ENCODE assay signal across 2 cellular contexts in genomic region chr13:77510156-77510555, GRCh38.
TF ChIP-seq lines count a peak whose summit lies in the region.

No MANE protein-coding gene starts in this region.

TF ChIP-seq in GM23338, 12 proteins besides CTCF, POLR2A, EP300 and RAD21:
- TF ChIP-seq EZH2 (IDR thresholded peaks at IDR 0.05; ENCODE audit: low read depth, unreplicated experiment) (no peak), ETS1 (IDR thresholded peaks at IDR 0.05) (no peak), CREB1 (CRISPR knock-in tag; IDR thresholded peaks at IDR 0.05; ENCODE audit: low read depth) (no peak), REST (IDR thresholded peaks at IDR 0.05; ENCODE audit: unreplicated experiment) (no peak), ZNF331 (CRISPR knock-in tag; IDR thresholded peaks at IDR 0.05; ENCODE audit: low read depth) (no peak), STAT1 (IDR thresholded peaks at IDR 0.05; ENCODE audit: unreplicated experiment) (no peak), NANOG (IDR thresholded peaks at IDR 0.05; ENCODE audit: borderline replicate concordance) (no peak), POLR2AphosphoS5 (IDR thresholded peaks at IDR 0.05; ENCODE audit: low read depth) (no peak), ZNF462 (CRISPR knock-in tag; IDR thresholded peaks at IDR 0.05) (no peak), EZH2phosphoT487 (IDR thresholded peaks at IDR 0.05; ENCODE audit: unreplicated experiment) (no peak), ZNF114 (CRISPR knock-in tag; IDR thresholded peaks at IDR 0.05) (no peak), JUNB (IDR thresholded peaks at IDR 0.05; ENCODE audit: unreplicated experiment) (no peak)

TF ChIP-seq in H1, 55 proteins besides CTCF, POLR2A, EP300 and RAD21:
- TF ChIP-seq E2F6 (IDR thresholded peaks at IDR 0.05) (no peak), POU5F1 (IDR thresholded peaks at IDR 0.05; ENCODE audit: low read depth, low read length) (no peak), TAF7 (optimal IDR thresholded peaks at IDR 0.05; ENCODE audit: borderline replicate concordance, low read depth, low read length) (no peak), HDAC6 (IDR thresholded peaks at IDR 0.05; ENCODE audit: low read depth, low read length) (no peak), RBBP5 (IDR thresholded peaks at IDR 0.05; ENCODE audit: borderline replicate concordance, low read depth, low read length) (no peak), SUZ12 (IDR thresholded peaks at IDR 0.05; ENCODE audit: low read length) (no peak), NRF1 (IDR thresholded peaks at IDR 0.05; ENCODE audit: low read depth, low read length) (no peak), CHD7 (IDR thresholded peaks at IDR 0.05; ENCODE audit: insufficient replicate concordance, low read length) (no peak), CHD1 (IDR thresholded peaks at IDR 0.05; ENCODE audit: low read depth, low read length) (no peak), EGR1 (IDR thresholded peaks at IDR 0.05; ENCODE audit: borderline replicate concordance, low read depth, low read length) (no peak), POLR2AphosphoS5 (IDR thresholded peaks at IDR 0.05; ENCODE audit: low read depth, low read length) (no peak), CBX8 (IDR thresholded peaks at IDR 0.05; ENCODE audit: borderline replicate concordance, low read depth, low read length) (no peak), CREB1 (IDR thresholded peaks at IDR 0.05) (no peak), CTBP2 (IDR thresholded peaks at IDR 0.05; ENCODE audit: borderline replicate concordance, insufficient read depth, insufficient read length, low read length) (no peak), MAX (IDR thresholded peaks at IDR 0.05) (no peak), RNF2 (IDR thresholded peaks at IDR 0.05; ENCODE audit: borderline replicate concordance, low read depth, low read length, missing control alignments, poor library complexity, severe bottlenecking) (no peak), ZNF274 (IDR thresholded peaks at IDR 0.05; ENCODE audit: borderline replicate concordance, extremely low read depth, low read length) (no peak), CEBPB (IDR thresholded peaks at IDR 0.05; ENCODE audit: low read depth, low read length) (no peak)
TF ChIP-seq in H1: peak in this region for 0.
